ENCODE assay signal across 8 cellular contexts in the genomic region with DNA sequence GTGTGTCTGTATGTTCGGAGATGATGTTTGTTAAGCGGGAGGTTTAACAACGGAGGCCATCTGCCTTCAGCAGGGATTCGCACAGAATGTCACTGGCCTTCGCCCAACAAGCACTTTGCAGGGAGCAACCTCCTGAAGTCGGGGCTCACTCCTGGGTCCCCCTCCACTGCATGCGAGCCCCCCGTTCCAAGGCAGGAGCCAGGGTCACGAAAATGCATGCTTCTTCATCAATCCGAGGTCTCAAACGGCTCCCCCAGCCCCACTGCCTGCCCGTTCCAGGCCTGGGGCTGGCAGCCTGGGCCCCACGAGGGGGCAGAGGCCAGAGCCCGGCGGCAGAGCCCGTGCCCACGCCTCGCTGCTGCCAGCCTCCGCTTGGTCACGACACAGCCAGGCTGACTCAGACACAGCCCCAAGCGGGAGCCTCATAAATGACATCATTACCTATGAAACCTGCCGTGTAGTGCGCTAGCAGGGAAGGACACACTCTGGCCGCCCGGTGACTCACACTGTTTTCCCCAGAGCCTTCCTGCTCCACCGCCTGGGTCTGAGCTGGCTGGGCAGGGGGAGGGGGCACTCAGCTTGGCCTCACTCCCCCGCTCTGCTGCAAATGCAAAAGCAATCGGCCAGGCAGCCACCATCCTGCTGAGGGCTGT.
DNase-seq lines count a peak whose midpoint lies in the region; ATAC-seq lines count a peak whose summit lies in the region.

No MANE protein-coding gene starts in this region.

- DNase-seq in NCI-H2081 (lab: John Stamatoyannopoulos, UW), result peak; percentile 37 to 75
- DNase-seq in NCI-H2081 treated with DMSO at 0.1 percent for 48 hours (lab: John Stamatoyannopoulos, UW), result no peak
- DNase-seq in OCI-M1 (lab: John Stamatoyannopoulos, UW), result peak; percentile 10
- peak; percentile 89 for DNase-seq in dedifferentiated amniotic fluid mesenchymal stem cell (ENCODE audit: extremely low spot score)
- DNase-seq in middle frontal gyrus (ENCODE audit: extremely low spot score, low spot score), result peak; percentile 20
- no peak for DNase-seq in NCI-H82 (lab: John Stamatoyannopoulos, UW)

- ATAC-seq in GM19397 (IDR thresholded peaks at IDR 0.05; ENCODE audit: unreplicated experiment) (peak; percentile 62), HG03432 (IDR thresholded peaks at IDR 0.05; ENCODE audit: unreplicated experiment) (peak; percentile 91)

Comparison
In these comparisons a context has a peak if more than half of its experiments do, and no peak if none do; other contexts are left out.
1. DNase-seq: peak in NCI-H2081 (2 of 2), OCI-M1 (single experiment), dedifferentiated amniotic fluid mesenchymal stem cell (single experiment) and middle frontal gyrus (single experiment); none in NCI-H2081 treated with DMSO at 0.1 percent for 48 hours (single experiment) and NCI-H82 (single experiment).